9 cellular contexts compared by ENCODE assay signal in the genomic region with DNA sequence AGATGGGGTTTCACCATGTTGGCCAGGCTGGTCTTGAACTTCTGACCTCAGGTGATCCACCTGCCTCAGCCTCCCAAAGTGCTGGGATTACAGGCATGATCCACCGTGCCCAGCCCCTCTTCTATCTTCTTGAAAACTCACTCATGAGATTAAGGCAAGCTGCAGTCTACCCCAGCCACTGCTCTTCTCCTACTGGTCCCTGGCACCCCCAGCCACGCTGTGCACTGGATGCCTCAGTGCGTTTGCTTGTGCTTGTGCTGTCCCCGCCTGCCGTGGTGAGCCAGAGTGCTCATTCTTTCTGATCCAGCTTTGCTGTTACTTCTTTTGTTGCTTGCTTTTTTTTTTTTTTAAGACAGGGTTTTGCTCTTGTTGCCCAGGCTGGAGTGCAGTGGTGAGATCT. TPM values are rescaled to one million over a fixed set of nuclear protein-coding genes. Genes with fewer than 3 reads are reported as not detected.
A peak's percentile ranks its signal among the peaks of the same experiment; 100 is the strongest.
DNase-seq lines count a peak whose midpoint lies in the region; ATAC-seq and TF ChIP-seq lines count a peak whose summit lies in the region.
"Not testable (repeated sequence)": the region's sequence is repeated elsewhere in the genome, so short reads cannot be mapped to it uniquely, and the experiment has no call there.
"Had no signal": no experiment of that assay in that cellular context is flagged by ENCODE, and none has a peak within 500 bp of the region (broad histone marks: within the 10 kb centered on the region; RNA-seq: fewer than 3 reads in every experiment).

No MANE protein-coding gene starts in this region.

- H3K4me3 Mint-ChIP-seq in CD4-positive, alpha-beta memory T cell, result peak overlapping the region in 1 of 8 donors; percentile 30
- not testable (repeated sequence) for H3K4me3 Mint-ChIP-seq in T-helper 17 cell; activated CD8-positive, alpha-beta T cell treated with anti-CD3 and anti-CD28 coated beads for 36 hours; activated T-helper 1 cell treated with anti-CD3 and anti-CD28 coated beads, Interleukin-12 subunit alpha, Interleukin-12 subunit beta, Interleukin-2, Interleukin-4 antibody, amounts not matched to agents 30 ng/mL and 10 ng/mL and 1 ng/mL, durations not matched to agents 14 hours and 24 hours and 36 hours; central memory CD8-positive, alpha-beta T cell; natural killer cell; type B pancreatic cell

- intact Hi-C loops in CD4-positive, alpha-beta memory T cell (cut with micrococcal nuclease); activated CD8-positive, alpha-beta T cell treated with anti-CD3 and anti-CD28 coated beads for 36 hours (cut with micrococcal nuclease); activated T-helper 1 cell treated with anti-CD3 and anti-CD28 coated beads, Interleukin-12 subunit alpha, Interleukin-12 subunit beta, Interleukin-2, Interleukin-4 antibody, amounts not matched to agents 30 ng/mL and 10 ng/mL and 1 ng/mL, durations not matched to agents 14 hours and 24 hours and 36 hours (cut with micrococcal nuclease); natural killer cell (cut with micrococcal nuclease): not testable (repeated sequence)

- CTCF ChIA-PET in CD4-positive, alpha-beta memory T cell (lab: Charles Lee; ENCODE audit: partially characterized antibody), result interaction anchor here (0.9 to 10.7 kb wide), 4 partner anchors 13 to 38 kb away, joined by 3 to 184 read pairs (median 4); partner anchors contain the start of gene ZDHHC18
- CTCF ChIA-PET in activated CD8-positive, alpha-beta T cell treated with anti-CD3 and anti-CD28 coated beads for 36 hours (lab: Charles Lee), result interaction anchor here (1.7 to 2.1 kb wide), 2 partner anchors 27 to 28 kb away, joined by 8 to 9 read pairs; no protein-coding TSS in a partner anchor

- DNase-seq in CD4-positive, alpha-beta memory T cell; T-helper 17 cell; activated CD8-positive, alpha-beta T cell treated with anti-CD3 and anti-CD28 coated beads for 36 hours; activated T-helper 1 cell treated with anti-CD3 and anti-CD28 coated beads, Interleukin-12 subunit alpha, Interleukin-12 subunit beta, Interleukin-2, Interleukin-4 antibody, amounts not matched to agents 30 ng/mL and 10 ng/mL and 1 ng/mL, durations not matched to agents 14 hours and 24 hours and 36 hours (ENCODE audit: low spot score); central memory CD8-positive, alpha-beta T cell (ENCODE audit: low spot score in 2 of 2); natural killer cell; type B pancreatic cell (ENCODE audit: extremely low spot score, unreplicated experiment): not testable (repeated sequence)

- H3K27ac Mint-ChIP-seq in CD4-positive, alpha-beta memory T cell, result peak overlapping the region in 6 of 7 donors; percentile 83 to 97 (median 94)
- peak overlapping the region; percentile 97 for H3K27ac Mint-ChIP-seq in T-helper 17 cell
- peak overlapping the region; percentile 42 for H3K27ac Mint-ChIP-seq in activated CD8-positive, alpha-beta T cell treated with anti-CD3 and anti-CD28 coated beads for 36 hours
- peak overlapping the region; percentile 52 for H3K27ac Mint-ChIP-seq in activated T-helper 1 cell treated with anti-CD3 and anti-CD28 coated beads, Interleukin-12 subunit alpha, Interleukin-12 subunit beta, Interleukin-2, Interleukin-4 antibody, amounts not matched to agents 30 ng/mL and 10 ng/mL and 1 ng/mL, durations not matched to agents 14 hours and 24 hours and 36 hours
- H3K27ac Mint-ChIP-seq in central memory CD8-positive, alpha-beta T cell (ENCODE audit: low read depth), result peak overlapping the region; percentile 88
- H3K27ac Mint-ChIP-seq in natural killer cell, result peak overlapping the region; percentile 77 to 78
- H3K27ac Mint-ChIP-seq in type B pancreatic cell, result peak overlapping the region; percentile 93

- not testable (repeated sequence) for H3K79me2 ChIP-seq in KMS-11 (ENCODE audit: insufficient read depth, low read depth)

- not testable (repeated sequence) for H3K27me3 ChIP-seq in CD4-positive, alpha-beta memory T cell (ENCODE audit: insufficient read depth, low read length); KMS-11 (ENCODE audit: insufficient read depth, low read depth)

- H3K4me3 ChIP-seq in CD4-positive, alpha-beta memory T cell (ENCODE audit: low read length in 2 of 2); KMS-11 (IDR thresholded peaks at IDR 0.05; ENCODE audit: insufficient read depth, low read depth, low read length): not testable (repeated sequence)

- not testable (repeated sequence) for H3K9me3 Mint-ChIP-seq in CD4-positive, alpha-beta memory T cell; activated CD8-positive, alpha-beta T cell treated with anti-CD3 and anti-CD28 coated beads for 36 hours; activated T-helper 1 cell treated with anti-CD3 and anti-CD28 coated beads, Interleukin-12 subunit alpha, Interleukin-12 subunit beta, Interleukin-2, Interleukin-4 antibody, amounts not matched to agents 30 ng/mL and 10 ng/mL and 1 ng/mL, durations not matched to agents 14 hours and 24 hours and 36 hours; central memory CD8-positive, alpha-beta T cell; natural killer cell; type B pancreatic cell

- H3K9ac ChIP-seq in KMS-11, result not testable (repeated sequence)

- peak overlapping the region; percentile 90 for H3K27ac ChIP-seq in CD4-positive, alpha-beta memory T cell (ENCODE audit: low read depth, low read length)
- peak overlapping the region; percentile 91 for H3K27ac ChIP-seq in KMS-11

- H4K20me1 ChIP-seq in KMS-11 (ENCODE audit: insufficient read depth), result not testable (repeated sequence)

- peaks cover 30 to 62% of the 10 kb centered on the region in 2 donors for H3K36me3 Mint-ChIP-seq in CD4-positive, alpha-beta memory T cell
- H3K36me3 Mint-ChIP-seq in T-helper 17 cell (ENCODE audit: low read depth); natural killer cell: not testable (repeated sequence)
- H3K36me3 Mint-ChIP-seq in activated CD8-positive, alpha-beta T cell treated with anti-CD3 and anti-CD28 coated beads for 36 hours (ENCODE audit: low read depth), result peaks cover 59% of the 10 kb centered on the region
- peaks cover 49% of the 10 kb centered on the region for H3K36me3 Mint-ChIP-seq in activated T-helper 1 cell treated with anti-CD3 and anti-CD28 coated beads, Interleukin-12 subunit alpha, Interleukin-12 subunit beta, Interleukin-2, Interleukin-4 antibody, amounts not matched to agents 30 ng/mL and 10 ng/mL and 1 ng/mL, durations not matched to agents 14 hours and 24 hours and 36 hours (ENCODE audit: low read depth)
- peaks cover 52% of the 10 kb centered on the region for H3K36me3 Mint-ChIP-seq in central memory CD8-positive, alpha-beta T cell (ENCODE audit: insufficient read depth)
- H3K36me3 Mint-ChIP-seq in type B pancreatic cell, result peaks cover 21% of the 10 kb centered on the region

- not testable (repeated sequence) for TF ChIP-seq CTCF in KMS-11 (conservative IDR thresholded peaks at IDR 0.05; ENCODE audit: low read depth, low read length); activated CD8-positive, alpha-beta T cell treated with anti-CD3 and anti-CD28 coated beads for 36 hours (IDR thresholded peaks at IDR 0.05); natural killer cell (IDR thresholded peaks at IDR 0.05); type B pancreatic cell (conservative IDR thresholded peaks at IDR 0.05)

- peaks cover 35 to 57% (median 46%) of the 10 kb centered on the region in 4 donors for H3K4me1 Mint-ChIP-seq in CD4-positive, alpha-beta memory T cell
- H3K4me1 Mint-ChIP-seq in T-helper 17 cell, result peaks cover 40% of the 10 kb centered on the region
- H3K4me1 Mint-ChIP-seq in activated CD8-positive, alpha-beta T cell treated with anti-CD3 and anti-CD28 coated beads for 36 hours (ENCODE audit: low read depth), result peaks cover 38% of the 10 kb centered on the region
- peaks cover 30% of the 10 kb centered on the region for H3K4me1 Mint-ChIP-seq in activated T-helper 1 cell treated with anti-CD3 and anti-CD28 coated beads, Interleukin-12 subunit alpha, Interleukin-12 subunit beta, Interleukin-2, Interleukin-4 antibody, amounts not matched to agents 30 ng/mL and 10 ng/mL and 1 ng/mL, durations not matched to agents 14 hours and 24 hours and 36 hours (ENCODE audit: low read depth)
- H3K4me1 Mint-ChIP-seq in central memory CD8-positive, alpha-beta T cell, result peaks cover 44% of the 10 kb centered on the region
- H3K4me1 Mint-ChIP-seq in natural killer cell, result peaks cover 31 to 38% of the 10 kb centered on the region in 2 donors
- not testable (repeated sequence) for H3K4me1 Mint-ChIP-seq in type B pancreatic cell (ENCODE audit: unreplicated experiment)

- H3K27me3 Mint-ChIP-seq in CD4-positive, alpha-beta memory T cell; T-helper 17 cell; activated CD8-positive, alpha-beta T cell treated with anti-CD3 and anti-CD28 coated beads for 36 hours; activated T-helper 1 cell treated with anti-CD3 and anti-CD28 coated beads, Interleukin-12 subunit alpha, Interleukin-12 subunit beta, Interleukin-2, Interleukin-4 antibody, amounts not matched to agents 30 ng/mL and 10 ng/mL and 1 ng/mL, durations not matched to agents 14 hours and 24 hours and 36 hours (ENCODE audit: insufficient read depth); central memory CD8-positive, alpha-beta T cell; natural killer cell (ENCODE audit: low read depth in 2 of 2); type B pancreatic cell: not testable (repeated sequence)

- H2AFZ ChIP-seq in KMS-11 (ENCODE audit: low read depth), result not testable (repeated sequence)

- H3K36me3 ChIP-seq in CD4-positive, alpha-beta memory T cell (ENCODE audit: insufficient read depth, low read length), result peaks cover 33% of the 10 kb centered on the region
- not testable (repeated sequence) for H3K36me3 ChIP-seq in KMS-11 (ENCODE audit: insufficient read depth)

- peaks cover 50% of the 10 kb centered on the region for H3K4me1 ChIP-seq in CD4-positive, alpha-beta memory T cell (ENCODE audit: insufficient read depth, low read length)
- H3K4me1 ChIP-seq in KMS-11 (ENCODE audit: low read depth, poor library complexity, severe bottlenecking), result peaks cover 84% of the 10 kb centered on the region

- H3K4me2 ChIP-seq in KMS-11, result peak overlapping the region; percentile 84

- ATAC-seq in T-helper 17 cell; activated CD8-positive, alpha-beta T cell treated with anti-CD3 and anti-CD28 coated beads for 36 hours; central memory CD8-positive, alpha-beta T cell (replicated peaks; ENCODE audit: extremely low read depth, poor library complexity, severe bottlenecking); natural killer cell: not testable (repeated sequence)

- H3K9me3 ChIP-seq in CD4-positive, alpha-beta memory T cell (ENCODE audit: control insufficient read depth in 1 of 2, low read length in 2 of 2); T-helper 17 cell (ENCODE audit: control insufficient read depth, low read length, poor library complexity, severe bottlenecking): not testable (repeated sequence)

- POLR2A ChIA-PET in CD4-positive, alpha-beta memory T cell (lab: Charles Lee; ENCODE audit: partially characterized antibody), result interaction anchor here (1.0 to 2.6 kb wide), 4 partner anchors 9 to 145 kb away, joined by 3 to 9 read pairs (median 6); no protein-coding TSS in a partner anchor
- POLR2A ChIA-PET in activated CD8-positive, alpha-beta T cell treated with anti-CD3 and anti-CD28 coated beads for 36 hours (lab: Charles Lee), result interaction anchor here (0.6 to 2.5 kb wide), 4 partner anchors 28 to 400 kb away, joined by 3 to 12 read pairs (median 4); no protein-coding TSS in a partner anchor

RNA-seq across cellular contexts. Expression of gene ZDHHC18, which starts 11.2 kb away (rescaled TPM):
- total RNA-seq in CD4-positive, alpha-beta memory T cell, result 10 to 100 TPM; 54.9 to 56.4 TPM
- 10 to 100 TPM in 1 of 2 donors, 1 to 10 TPM in 1; 6.2 to 18.1 TPM for polyA plus RNA-seq in CD4-positive, alpha-beta memory T cell
- total RNA-seq in T-helper 17 cell (10 to 100 TPM; 70.2 to 71.2 TPM), natural killer cell (10 to 100 TPM; 70.0 to 74.6 (median 72.3) TPM), type B pancreatic cell (ENCODE audit: low replicate concordance) (29.7 and 40.7 TPM in 2 replicates)
- total RNA-seq in activated CD8-positive, alpha-beta T cell treated with anti-CD3 and anti-CD28 coated beads for 36 hours, result 10 to 100 TPM; 55.0 to 61.3 TPM
- 87.3 and 94.4 TPM in 2 replicates for total RNA-seq in activated T-helper 1 cell treated with anti-CD3 and anti-CD28 coated beads, Interleukin-12 subunit alpha, Interleukin-12 subunit beta, Interleukin-2, Interleukin-4 antibody, amounts not matched to agents 30 ng/mL and 10 ng/mL and 1 ng/mL, durations not matched to agents 14 hours and 24 hours and 36 hours

RNA-seq across cellular contexts. Expression of gene SFN, which starts 25.3 kb away (rescaled TPM):
- total RNA-seq in CD4-positive, alpha-beta memory T cell, result under 1 TPM; 0.76 to 0.83 TPM
- polyA plus RNA-seq in CD4-positive, alpha-beta memory T cell, result not detected
- total RNA-seq in T-helper 17 cell (1 to 10 TPM; 1.3 TPM), natural killer cell (1 to 10 TPM in 1 of 3 donors, under 1 TPM in 1, not detected in 1; 0.66 to 1.3 TPM), type B pancreatic cell (ENCODE audit: low replicate concordance) (27.7 and 86.8 TPM in 2 replicates)
- under 1 TPM; 0.47 to 0.59 TPM for total RNA-seq in activated CD8-positive, alpha-beta T cell treated with anti-CD3 and anti-CD28 coated beads for 36 hours
- 0.47 and 0.78 TPM in 2 replicates for total RNA-seq in activated T-helper 1 cell treated with anti-CD3 and anti-CD28 coated beads, Interleukin-12 subunit alpha, Interleukin-12 subunit beta, Interleukin-2, Interleukin-4 antibody, amounts not matched to agents 30 ng/mL and 10 ng/mL and 1 ng/mL, durations not matched to agents 14 hours and 24 hours and 36 hours
- total RNA-seq: GM23248 had no signal
- polyA plus RNA-seq: GM23248 had no signal

RNA-seq across cellular contexts. Expression of gene PIGV, which starts 49.9 kb away (rescaled TPM):
- 10 to 100 TPM; 17.7 to 18.2 TPM for total RNA-seq in CD4-positive, alpha-beta memory T cell
- 10 to 100 TPM in 1 of 2 donors, 1 to 10 TPM in 1; 7.9 to 13.2 TPM for polyA plus RNA-seq in CD4-positive, alpha-beta memory T cell
- 10 to 100 TPM; 12.0 to 14.3 TPM for total RNA-seq in T-helper 17 cell
- 10 to 100 TPM; 21.2 to 23.9 TPM for total RNA-seq in activated CD8-positive, alpha-beta T cell treated with anti-CD3 and anti-CD28 coated beads for 36 hours
- total RNA-seq in activated T-helper 1 cell treated with anti-CD3 and anti-CD28 coated beads, Interleukin-12 subunit alpha, Interleukin-12 subunit beta, Interleukin-2, Interleukin-4 antibody, amounts not matched to agents 30 ng/mL and 10 ng/mL and 1 ng/mL, durations not matched to agents 14 hours and 24 hours and 36 hours, result 18.5 and 22.6 TPM in 2 replicates
- total RNA-seq in natural killer cell, result 10 to 100 TPM; 23.1 to 35.2 (median 30.3) TPM
- 13.3 and 15.3 TPM in 2 replicates for total RNA-seq in type B pancreatic cell (ENCODE audit: low replicate concordance)

RNA-seq across cellular contexts. Expression of gene GPN2, which starts 52.4 kb away (rescaled TPM):
- 10 to 100 TPM; 37.0 to 38.0 TPM for total RNA-seq in CD4-positive, alpha-beta memory T cell
- 10 to 100 TPM; 15.3 to 18.8 TPM for polyA plus RNA-seq in CD4-positive, alpha-beta memory T cell
- total RNA-seq in T-helper 17 cell, result 10 to 100 TPM; 29.1 to 41.9 TPM
- total RNA-seq in activated CD8-positive, alpha-beta T cell treated with anti-CD3 and anti-CD28 coated beads for 36 hours, result 10 to 100 TPM; 45.9 to 47.9 TPM
- 46.4 and 51.9 TPM in 2 replicates for total RNA-seq in activated T-helper 1 cell treated with anti-CD3 and anti-CD28 coated beads, Interleukin-12 subunit alpha, Interleukin-12 subunit beta, Interleukin-2, Interleukin-4 antibody, amounts not matched to agents 30 ng/mL and 10 ng/mL and 1 ng/mL, durations not matched to agents 14 hours and 24 hours and 36 hours
- 10 to 100 TPM; 32.4 to 42.6 (median 37.9) TPM for total RNA-seq in natural killer cell
- total RNA-seq in type B pancreatic cell (ENCODE audit: low replicate concordance), result 28.7 and 35.1 TPM in 2 replicates

Comparison
In these comparisons a context has a peak if more than half of its experiments do, and no peak if none do; other contexts are left out.
1. H3K27ac Mint-ChIP-seq: peak in every context shown above with its lines; median percentile 97 in T-helper 17 cell; 94 in CD4-positive, alpha-beta memory T cell; 93 in type B pancreatic cell; 88 in central memory CD8-positive, alpha-beta T cell; 78 in natural killer cell; 52 in activated T-helper 1 cell treated with anti-CD3 and anti-CD28 coated beads, Interleukin-12 subunit alpha, Interleukin-12 subunit beta, Interleukin-2, Interleukin-4 antibody, amounts not matched to agents 30 ng/mL and 10 ng/mL and 1 ng/mL, durations not matched to agents 14 hours and 24 hours and 36 hours; 42 in activated CD8-positive, alpha-beta T cell treated with anti-CD3 and anti-CD28 coated beads for 36 hours.
2. RNA of gene SFN, which starts 25.3 kb away (total RNA-seq): 27.7 to 86.8 TPM in type B pancreatic cell; 1.3 TPM in T-helper 17 cell, 0.76 to 0.83 TPM in CD4-positive, alpha-beta memory T cell, 0.66 to 1.3 TPM in natural killer cell, 0.47 to 0.59 TPM in activated CD8-positive, alpha-beta T cell treated with anti-CD3 and anti-CD28 coated beads for 36 hours and 0.47 to 0.78 TPM in activated T-helper 1 cell treated with anti-CD3 and anti-CD28 coated beads, Interleukin-12 subunit alpha, Interleukin-12 subunit beta, Interleukin-2, Interleukin-4 antibody, amounts not matched to agents 30 ng/mL and 10 ng/mL and 1 ng/mL, durations not matched to agents 14 hours and 24 hours and 36 hours; every median in the first group is over 10 times any median in the second.